ENCODE assay signal across 24 cellular contexts in genomic region chr11:75522645-75523044, GRCh38.
"Had no signal": no experiment of that assay in that cellular context is flagged by ENCODE, and none has a peak within 500 bp of the region (broad histone marks: within the 10 kb centered on the region; RNA-seq: fewer than 3 reads in every experiment).

No MANE protein-coding gene starts in this region.

- DNase-seq: activated CD4-positive, alpha-beta T cell treated with anti-CD3 and anti-CD28 coated beads for 48 hours; activated CD8-positive, alpha-beta memory T cell treated with anti-CD3 and anti-CD28 coated beads for 24 hours; activated naive CD4-positive, alpha-beta T cell; activated naive CD8-positive, alpha-beta T cell treated with anti-CD3 and anti-CD28 coated beads, Interleukin-2, amount 10 ng/mL, durations not matched to agents 7 days and 5 days; brain microvascular endothelial cell; foreskin fibroblast; hypothalamus; kidney; left lung; mucosa of descending colon; naive thymus-derived CD8-positive, alpha-beta T cell; occipital lobe; right cardiac atrium; small intestine; stimulated activated CD4-positive, alpha-beta T cell treated with anti-CD3 and anti-CD28 coated beads, Interleukin-4, amount 100 ng/mL, for 4 hours; stimulated activated naive CD8-positive, alpha-beta T cell treated with anti-CD3 and anti-CD28 coated beads, Interleukin-15, amount 100 ng/mL, for 72 hours; T-helper 2 cell; testis; upper lobe of right lung had no signal

- H3K4me3 ChIP-seq: coronary artery, left lung, mucosa of descending colon, testis, upper lobe of right lung had no signal

- H3K36me3 Mint-ChIP-seq: activated naive CD8-positive, alpha-beta T cell treated with anti-CD3 and anti-CD28 coated beads, Interleukin-2, amount 10 ng/mL, durations not matched to agents 7 days and 5 days; naive thymus-derived CD8-positive, alpha-beta T cell; WTC11 had no signal

- H3K4me3 Mint-ChIP-seq: activated naive CD8-positive, alpha-beta T cell treated with anti-CD3 and anti-CD28 coated beads, Interleukin-2, amount 10 ng/mL, durations not matched to agents 7 days and 5 days; stimulated activated naive CD8-positive, alpha-beta T cell treated with anti-CD3 and anti-CD28 coated beads, Interleukin-15, amount 100 ng/mL, for 72 hours; WTC11 had no signal

- H3K27me3 Mint-ChIP-seq: central memory CD8-positive, alpha-beta T cell; naive thymus-derived CD8-positive, alpha-beta T cell had no signal

- H3K9me3 ChIP-seq: left lung, mucosa of descending colon, testis, upper lobe of right lung had no signal

- H3K9me3 Mint-ChIP-seq: activated naive CD8-positive, alpha-beta T cell treated with anti-CD3 and anti-CD28 coated beads, Interleukin-2, amount 10 ng/mL, durations not matched to agents 7 days and 5 days; activated T-helper 1 cell treated with anti-CD3 and anti-CD28 coated beads, Interleukin-12 subunit alpha, Interleukin-12 subunit beta, Interleukin-2, Interleukin-4 antibody, amounts not matched to agents 30 ng/mL and 10 ng/mL and 1 ng/mL, durations not matched to agents 14 hours and 24 hours and 36 hours; central memory CD8-positive, alpha-beta T cell; naive thymus-derived CD8-positive, alpha-beta T cell; stimulated activated naive CD8-positive, alpha-beta T cell treated with anti-CD3 and anti-CD28 coated beads, Interleukin-15, amount 100 ng/mL, for 72 hours; WTC11 had no signal

- H3K27me3 ChIP-seq: testis, upper lobe of right lung had no signal

- H3K36me3 ChIP-seq: brain microvascular endothelial cell, left lung, upper lobe of right lung had no signal

- H3K27ac Mint-ChIP-seq: activated naive CD8-positive, alpha-beta T cell treated with anti-CD3 and anti-CD28 coated beads, Interleukin-2, amount 10 ng/mL, durations not matched to agents 7 days and 5 days; activated T-helper 1 cell treated with anti-CD3 and anti-CD28 coated beads, Interleukin-12 subunit alpha, Interleukin-12 subunit beta, Interleukin-2, Interleukin-4 antibody, amounts not matched to agents 30 ng/mL and 10 ng/mL and 1 ng/mL, durations not matched to agents 14 hours and 24 hours and 36 hours; progenitor cell of endocrine pancreas; stimulated activated naive CD8-positive, alpha-beta T cell treated with anti-CD3 and anti-CD28 coated beads, Interleukin-15, amount 100 ng/mL, for 72 hours; WTC11 had no signal

- ATAC-seq: left lung; mucosa of descending colon; naive thymus-derived CD8-positive, alpha-beta T cell; right cardiac atrium; stimulated activated naive CD8-positive, alpha-beta T cell treated with anti-CD3 and anti-CD28 coated beads, Interleukin-15, amount 100 ng/mL, for 72 hours; upper lobe of right lung; WTC11 had no signal

- H3K27ac ChIP-seq: brain microvascular endothelial cell, left lung, testis, upper lobe of right lung had no signal
